In genomic region chr14:23641180-23641914, GRCh38 we compare ENCODE assay signal across 20 cellular contexts. TPM values are rescaled to one million over a fixed set of nuclear protein-coding genes. Genes with fewer than 3 reads are reported as not detected.
"Had no signal": no experiment of that assay in that cellular context is flagged by ENCODE, and none has a peak within 500 bp of the region (broad histone marks: within the 10 kb centered on the region; RNA-seq: fewer than 3 reads in every experiment).

No MANE protein-coding gene starts in this region.

- H3K4me3 ChIP-seq: lower lobe of right lung, prostate gland had no signal

- H3K9me3 ChIP-seq: lower lobe of right lung, prostate gland had no signal

- DNase-seq: activated CD4-positive, alpha-beta T cell treated with anti-CD3 and anti-CD28 coated beads for 1 hour; activated CD4-positive, alpha-beta T cell treated with anti-CD3 and anti-CD28 coated beads, Interleukin-2, amount 50 U/mL, for 1 hour; activated CD8-positive, alpha-beta T cell treated with anti-CD3 and anti-CD28 coated beads, Interleukin-2, amount 10 ng/mL, durations not matched to agents 7 days and 5 days; activated naive CD4-positive, alpha-beta T cell; activated T-cell treated with anti-CD3 and anti-CD28 coated beads, Interleukin-2, amount 50 U/mL, for 24 hours; central memory CD4-positive, alpha-beta T cell; dermis blood vessel endothelial cell; effector CD8-positive, alpha-beta T cell; erythroblast; lower lobe of right lung; naive thymus-derived CD4-positive, alpha-beta T cell; stimulated activated CD4-positive, alpha-beta T cell treated with anti-CD3 and anti-CD28 coated beads, Interleukin-15, amount 100 ng/mL, for 24 hours; stimulated activated naive B cell treated with anti-CD40 and anti-IgM and Interleukin-4, amounts not matched to agents 10 μg/mL and 1 μg/mL and 100 μg/mL, for 72 hours; T-helper 1 cell had no signal

- H3K36me3 ChIP-seq: lower lobe of right lung, prostate gland had no signal

- ATAC-seq: activated CD8-positive, alpha-beta T cell treated with anti-CD3 and anti-CD28 coated beads, Interleukin-2, amount 10 ng/mL, durations not matched to agents 7 days and 5 days; naive thymus-derived CD4-positive, alpha-beta T cell; stimulated activated naive B cell treated with anti-CD40 and anti-IgM and Interleukin-4, amounts not matched to agents 10 μg/mL and 1 μg/mL and 100 μg/mL, for 72 hours had no signal

- H3K4me1 ChIP-seq: lower lobe of right lung, prostate gland had no signal

- H3K27ac ChIP-seq: lower lobe of right lung had no signal

RNA-seq across cellular contexts. Expression of gene DHRS2, which starts 5.2 kb away (rescaled TPM):
- total RNA-seq: fibroblast of lung, glomerular endothelial cell, neural crest cell, osteocyte, temporal lobe had no signal
